ENCODE assay signal across 1 cellular context in the genomic region with DNA sequence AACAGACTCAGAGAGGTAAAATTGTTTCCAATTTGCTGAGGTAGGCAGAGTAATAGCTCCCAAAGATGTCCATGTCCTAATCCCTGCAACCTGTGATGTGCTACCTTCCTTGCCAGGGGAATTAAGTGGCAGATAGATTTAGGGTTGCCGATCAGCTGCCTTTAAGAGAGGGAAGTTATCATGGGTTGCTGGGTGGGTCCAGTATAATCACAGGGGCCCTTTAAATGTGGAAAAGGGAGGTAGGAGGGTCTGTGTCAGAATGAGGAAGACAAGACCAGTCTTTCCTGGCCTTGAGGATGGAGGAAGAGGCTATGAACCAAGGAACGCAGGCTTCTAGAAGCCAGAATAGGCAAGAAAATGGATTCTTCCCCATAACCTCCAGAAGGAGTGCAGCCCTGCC.
TF ChIP-seq lines count a peak whose summit lies in the region.

No MANE protein-coding gene starts in this region.

TF ChIP-seq in GM12878, 131 proteins besides CTCF, POLR2A, EP300 and RAD21:
- TF ChIP-seq GABPA (IDR thresholded peaks at IDR 0.05; ENCODE audit: low read depth) (no peak), PAX8 (IDR thresholded peaks at IDR 0.05) (no peak), JUND (IDR thresholded peaks at IDR 0.05; ENCODE audit: low read depth, low read length) (no peak), ATF7 (IDR thresholded peaks at IDR 0.05; ENCODE audit: low read depth) (no peak), ZZZ3 (IDR thresholded peaks at IDR 0.05; ENCODE audit: control insufficient read depth, insufficient read length, low read depth) (no peak)
- TF ChIP-seq, protein P1, sequence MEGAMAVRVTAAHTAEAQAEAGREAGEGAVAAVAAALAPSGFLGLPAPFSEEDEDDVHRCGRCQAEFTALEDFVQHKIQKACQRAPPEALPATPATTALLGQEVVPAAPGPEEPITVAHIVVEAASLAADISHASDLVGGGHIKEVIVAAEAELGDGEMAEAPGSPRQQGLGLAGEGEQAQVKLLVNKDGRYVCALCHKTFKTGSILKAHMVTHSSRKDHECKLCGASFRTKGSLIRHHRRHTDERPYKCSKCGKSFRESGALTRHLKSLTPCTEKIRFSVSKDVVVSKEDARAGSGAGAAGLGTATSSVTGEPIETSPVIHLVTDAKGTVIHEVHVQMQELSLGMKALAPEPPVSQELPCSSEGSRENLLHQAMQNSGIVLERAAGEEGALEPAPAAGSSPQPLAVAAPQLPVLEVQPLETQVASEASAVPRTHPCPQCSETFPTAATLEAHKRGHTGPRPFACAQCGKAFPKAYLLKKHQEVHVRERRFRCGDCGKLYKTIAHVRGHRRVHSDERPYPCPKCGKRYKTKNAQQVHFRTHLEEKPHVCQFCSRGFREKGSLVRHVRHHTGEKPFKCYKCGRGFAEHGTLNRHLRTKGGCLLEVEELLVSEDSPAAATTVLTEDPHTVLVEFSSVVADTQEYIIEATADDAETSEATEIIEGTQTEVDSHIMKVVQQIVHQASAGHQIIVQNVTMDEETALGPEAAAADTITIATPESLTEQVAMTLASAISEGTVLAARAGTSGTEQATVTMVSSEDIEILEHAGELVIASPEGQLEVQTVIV (IDR thresholded peaks at IDR 0.05; ENCODE audit: borderline replicate concordance, partially characterized antibody), result no peak
- TF ChIP-seq, protein P2, sequence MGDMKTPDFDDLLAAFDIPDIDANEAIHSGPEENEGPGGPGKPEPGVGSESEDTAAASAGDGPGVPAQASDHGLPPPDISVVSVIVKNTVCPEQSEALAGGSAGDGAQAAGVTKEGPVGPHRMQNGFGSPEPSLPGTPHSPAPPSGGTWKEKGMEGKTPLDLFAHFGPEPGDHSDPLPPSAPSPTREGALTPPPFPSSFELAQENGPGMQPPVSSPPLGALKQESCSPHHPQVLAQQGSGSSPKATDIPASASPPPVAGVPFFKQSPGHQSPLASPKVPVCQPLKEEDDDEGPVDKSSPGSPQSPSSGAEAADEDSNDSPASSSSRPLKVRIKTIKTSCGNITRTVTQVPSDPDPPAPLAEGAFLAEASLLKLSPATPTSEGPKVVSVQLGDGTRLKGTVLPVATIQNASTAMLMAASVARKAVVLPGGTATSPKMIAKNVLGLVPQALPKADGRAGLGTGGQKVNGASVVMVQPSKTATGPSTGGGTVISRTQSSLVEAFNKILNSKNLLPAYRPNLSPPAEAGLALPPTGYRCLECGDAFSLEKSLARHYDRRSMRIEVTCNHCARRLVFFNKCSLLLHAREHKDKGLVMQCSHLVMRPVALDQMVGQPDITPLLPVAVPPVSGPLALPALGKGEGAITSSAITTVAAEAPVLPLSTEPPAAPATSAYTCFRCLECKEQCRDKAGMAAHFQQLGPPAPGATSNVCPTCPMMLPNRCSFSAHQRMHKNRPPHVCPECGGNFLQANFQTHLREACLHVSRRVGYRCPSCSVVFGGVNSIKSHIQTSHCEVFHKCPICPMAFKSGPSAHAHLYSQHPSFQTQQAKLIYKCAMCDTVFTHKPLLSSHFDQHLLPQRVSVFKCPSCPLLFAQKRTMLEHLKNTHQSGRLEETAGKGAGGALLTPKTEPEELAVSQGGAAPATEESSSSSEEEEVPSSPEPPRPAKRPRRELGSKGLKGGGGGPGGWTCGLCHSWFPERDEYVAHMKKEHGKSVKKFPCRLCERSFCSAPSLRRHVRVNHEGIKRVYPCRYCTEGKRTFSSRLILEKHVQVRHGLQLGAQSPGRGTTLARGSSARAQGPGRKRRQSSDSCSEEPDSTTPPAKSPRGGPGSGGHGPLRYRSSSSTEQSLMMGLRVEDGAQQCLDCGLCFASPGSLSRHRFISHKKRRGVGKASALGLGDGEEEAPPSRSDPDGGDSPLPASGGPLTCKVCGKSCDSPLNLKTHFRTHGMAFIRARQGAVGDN (IDR thresholded peaks at IDR 0.05), result no peak
TF ChIP-seq in GM12878: peak in this region for 0.
